In genomic region chr22:41201146-41201545, GRCh38 we compare ENCODE assay signal across 10 cellular contexts. TPM values are rescaled to one million over a fixed set of nuclear protein-coding genes. Genes with fewer than 3 reads are reported as not detected.
"Had no signal": no experiment of that assay in that cellular context is flagged by ENCODE, and none has a peak within 500 bp of the region (broad histone marks: within the 10 kb centered on the region; RNA-seq: fewer than 3 reads in every experiment).

No MANE protein-coding gene starts in this region.

- H3K36me3 ChIP-seq: ascending aorta, gastroesophageal sphincter, lower lobe of right lung, vagina had no signal

- H3K27ac Mint-ChIP-seq: activated naive CD8-positive, alpha-beta T cell treated with anti-CD3 and anti-CD28 coated beads, Interleukin-2, amount 50 U/mL, for 24 hours; activated T-helper 1 cell treated with anti-CD3 and anti-CD28 coated beads, Interleukin-12 subunit alpha, Interleukin-12 subunit beta, Interleukin-2, Interleukin-4 antibody, amounts not matched to agents 30 ng/mL and 10 ng/mL and 1 ng/mL, durations not matched to agents 14 hours and 24 hours and 36 hours had no signal

- DNase-seq: activated CD4-positive, alpha-beta T cell treated with anti-CD3 and anti-CD28 coated beads for 48 hours; activated naive CD4-positive, alpha-beta T cell treated with Interleukin-2 at 50 U/mL for 16 hours; activated naive CD8-positive, alpha-beta T cell treated with anti-CD3 and anti-CD28 coated beads, Interleukin-2, amount 50 U/mL, for 24 hours; lower lobe of right lung; midbrain had no signal

- H3K27ac ChIP-seq: ascending aorta, gastroesophageal sphincter, lower lobe of right lung, parathyroid adenoma, vagina had no signal

- H3K4me3 Mint-ChIP-seq: activated naive CD8-positive, alpha-beta T cell treated with anti-CD3 and anti-CD28 coated beads, Interleukin-2, amount 50 U/mL, for 24 hours; activated T-helper 1 cell treated with anti-CD3 and anti-CD28 coated beads, Interleukin-12 subunit alpha, Interleukin-12 subunit beta, Interleukin-2, Interleukin-4 antibody, amounts not matched to agents 30 ng/mL and 10 ng/mL and 1 ng/mL, durations not matched to agents 14 hours and 24 hours and 36 hours had no signal

- H3K4me3 ChIP-seq: ascending aorta, gastroesophageal sphincter, lower lobe of right lung, vagina had no signal

- H3K9me3 Mint-ChIP-seq: activated naive CD8-positive, alpha-beta T cell treated with anti-CD3 and anti-CD28 coated beads, Interleukin-2, amount 50 U/mL, for 24 hours; activated T-helper 1 cell treated with anti-CD3 and anti-CD28 coated beads, Interleukin-12 subunit alpha, Interleukin-12 subunit beta, Interleukin-2, Interleukin-4 antibody, amounts not matched to agents 30 ng/mL and 10 ng/mL and 1 ng/mL, durations not matched to agents 14 hours and 24 hours and 36 hours had no signal

- H3K4me1 ChIP-seq: parathyroid adenoma had no signal

- H3K9me3 ChIP-seq: ascending aorta, gastroesophageal sphincter, lower lobe of right lung, vagina had no signal

- H3K27me3 ChIP-seq: ascending aorta, gastroesophageal sphincter, vagina had no signal

RNA-seq across cellular contexts. Expression of gene CHADL, which starts 39.6 kb away (rescaled TPM):
- total RNA-seq: ascending aorta had no signal
